ENCODE assay signal across 1 cellular context in the genomic region with DNA sequence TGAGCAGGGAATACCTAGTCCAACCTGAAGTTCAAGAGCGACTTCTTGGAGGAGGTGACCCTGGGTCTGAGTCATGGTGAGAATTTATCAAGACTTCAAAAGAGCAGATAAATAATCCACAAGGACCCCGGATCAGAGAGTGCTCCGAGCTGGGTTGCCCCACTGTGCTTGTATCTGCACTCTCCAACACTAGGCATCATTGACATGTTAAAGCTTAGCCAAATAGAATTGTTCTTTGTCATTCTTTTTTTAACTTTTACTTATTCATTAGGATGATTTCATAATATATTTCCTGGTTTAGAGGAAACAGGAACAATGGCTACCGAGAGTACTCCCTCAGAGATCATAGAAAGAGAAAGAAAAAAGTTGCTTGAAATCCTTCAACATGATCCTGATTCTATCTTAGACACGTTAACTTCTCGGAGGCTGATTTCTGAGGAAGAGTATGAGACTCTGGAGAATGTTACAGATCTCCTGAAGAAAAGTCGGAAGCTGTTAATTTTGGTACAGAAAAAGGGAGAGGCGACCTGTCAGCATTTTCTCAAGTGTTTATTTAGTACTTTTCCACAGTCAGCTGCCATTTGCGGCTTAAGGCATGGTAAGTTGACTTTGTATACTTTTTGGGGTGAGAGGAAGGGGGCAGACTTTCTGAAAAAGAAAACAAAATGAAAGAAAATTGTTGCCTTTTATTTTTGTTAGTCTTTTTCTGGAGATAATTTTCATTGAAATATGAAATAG.
TF ChIP-seq lines count a peak whose summit lies in the region.

A gene with protein sequence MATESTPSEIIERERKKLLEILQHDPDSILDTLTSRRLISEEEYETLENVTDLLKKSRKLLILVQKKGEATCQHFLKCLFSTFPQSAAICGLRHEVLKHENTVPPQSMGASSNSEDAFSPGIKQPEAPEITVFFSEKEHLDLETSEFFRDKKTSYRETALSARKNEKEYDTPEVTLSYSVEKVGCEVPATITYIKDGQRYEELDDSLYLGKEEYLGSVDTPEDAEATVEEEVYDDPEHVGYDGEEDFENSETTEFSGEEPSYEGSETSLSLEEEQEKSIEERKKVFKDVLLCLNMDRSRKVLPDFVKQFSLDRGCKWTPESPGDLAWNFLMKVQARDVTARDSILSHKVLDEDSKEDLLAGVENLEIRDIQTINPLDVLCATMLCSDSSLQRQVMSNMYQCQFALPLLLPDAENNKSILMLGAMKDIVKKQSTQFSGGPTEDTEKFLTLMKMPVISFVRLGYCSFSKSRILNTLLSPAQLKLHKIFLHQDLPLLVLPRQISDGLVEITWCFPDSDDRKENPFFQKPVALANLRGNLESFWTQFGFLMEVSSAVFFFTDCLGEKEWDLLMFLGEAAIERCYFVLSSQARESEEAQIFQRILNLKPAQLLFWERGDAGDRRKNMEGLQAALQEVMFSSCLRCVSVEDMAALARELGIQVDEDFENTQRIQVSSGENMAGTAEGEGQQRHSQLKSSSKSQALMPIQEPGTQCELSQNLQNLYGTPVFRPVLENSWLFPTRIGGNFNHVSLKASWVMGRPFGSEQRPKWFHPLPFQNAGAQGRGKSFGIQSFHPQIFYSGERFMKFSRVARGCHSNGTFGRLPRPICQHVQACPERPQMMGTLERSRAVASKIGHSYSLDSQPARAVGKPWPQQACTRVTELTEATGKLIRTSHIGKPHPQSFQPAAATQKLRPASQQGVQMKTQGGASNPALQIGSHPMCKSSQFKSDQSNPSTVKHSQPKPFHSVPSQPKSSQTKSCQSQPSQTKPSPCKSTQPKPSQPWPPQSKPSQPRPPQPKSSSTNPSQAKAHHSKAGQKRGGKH (plus strand): TSS at position 300 of the 738 bp plus-strand sequence. CDS start 16 bp downstream, at position 316.

TF ChIP-seq in K562, 482 proteins besides CTCF, POLR2A, EP300 and RAD21 (continued from another document and continues in another):
- TF ChIP-seq, protein P1, sequence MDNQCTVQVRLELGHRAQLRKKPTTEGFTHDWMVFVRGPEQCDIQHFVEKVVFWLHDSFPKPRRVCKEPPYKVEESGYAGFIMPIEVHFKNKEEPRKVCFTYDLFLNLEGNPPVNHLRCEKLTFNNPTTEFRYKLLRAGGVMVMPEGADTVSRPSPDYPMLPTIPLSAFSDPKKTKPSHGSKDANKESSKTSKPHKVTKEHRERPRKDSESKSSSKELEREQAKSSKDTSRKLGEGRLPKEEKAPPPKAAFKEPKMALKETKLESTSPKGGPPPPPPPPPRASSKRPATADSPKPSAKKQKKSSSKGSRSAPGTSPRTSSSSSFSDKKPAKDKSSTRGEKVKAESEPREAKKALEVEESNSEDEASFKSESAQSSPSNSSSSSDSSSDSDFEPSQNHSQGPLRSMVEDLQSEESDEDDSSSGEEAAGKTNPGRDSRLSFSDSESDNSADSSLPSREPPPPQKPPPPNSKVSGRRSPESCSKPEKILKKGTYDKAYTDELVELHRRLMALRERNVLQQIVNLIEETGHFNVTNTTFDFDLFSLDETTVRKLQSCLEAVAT (IDR thresholded peaks at IDR 0.05) = peak; percentile 57 to 78; a peak in 2 of 4 replicates
- TF ChIP-seq PML (IDR thresholded peaks at IDR 0.05; ENCODE audit: low read length) = peak; percentile 14; the same call in 1 of the 2 replicates
- TF ChIP-seq, protein P2, sequence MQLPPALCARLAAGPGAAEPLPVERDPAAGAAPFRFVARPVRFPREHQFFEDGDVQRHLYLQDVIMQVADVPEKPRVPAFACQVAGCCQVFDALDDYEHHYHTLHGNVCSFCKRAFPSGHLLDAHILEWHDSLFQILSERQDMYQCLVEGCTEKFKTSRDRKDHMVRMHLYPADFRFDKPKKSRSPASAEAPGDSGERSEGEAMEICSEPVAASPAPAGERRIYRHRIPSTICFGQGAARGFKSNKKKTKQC (CRISPR knock-in tag; IDR thresholded peaks at IDR 0.05) = no peak
- no peak for TF ChIP-seq ZBED1 (IDR thresholded peaks at IDR 0.05)
- TF ChIP-seq FOXA3 (CRISPR knock-in tag; conservative IDR thresholded peaks at IDR 0.05 in 1 of 2, IDR thresholded peaks at IDR 0.05 in 1 of 2) = 0 out of 4 replicates have a peak, but pooled peaks of 1 of the 2 experiments have one; percentile 39
- TF ChIP-seq NCOR1 (IDR thresholded peaks at IDR 0.05) = peak; percentile 35; the same call in 1 of the 2 replicates
- TF ChIP-seq POLR2B (IDR thresholded peaks at IDR 0.05; ENCODE audit: low read depth, partially characterized antibody) = peak; percentile 30
- TF ChIP-seq DPF2 (IDR thresholded peaks at IDR 0.05) = peak; percentile 63
- TF ChIP-seq RCOR1 (IDR thresholded peaks at IDR 0.05; ENCODE audit: borderline replicate concordance in 1 of 2, low read depth in 2 of 2, low read length in 2 of 2) = 0 out of 4 replicates have a peak, but pooled peaks of 1 of the 2 experiments have one; percentile 3
- TF ChIP-seq CTBP1 (IDR thresholded peaks at IDR 0.05; ENCODE audit: borderline replicate concordance) = no peak
- TF ChIP-seq CHD2 (IDR thresholded peaks at IDR 0.05; ENCODE audit: low read depth, low read length) = no peak
- TF ChIP-seq MYBL2 (IDR thresholded peaks at IDR 0.05; ENCODE audit: low read depth) = no peak
- TF ChIP-seq MYBL2 (CRISPR knock-in tag; IDR thresholded peaks at IDR 0.05; ENCODE audit: borderline replicate concordance) = no peak
- no peak for TF ChIP-seq CBFA2T2 (conservative IDR thresholded peaks at IDR 0.05)
- no peak for TF ChIP-seq HSF4 (CRISPR knock-in tag; IDR thresholded peaks at IDR 0.05; ENCODE audit: borderline replicate concordance)
- TF ChIP-seq KLF16 (IDR thresholded peaks at IDR 0.05) = no peak
- no peak; a peak in 1 of 3 replicates for TF ChIP-seq CBX3 (IDR thresholded peaks at IDR 0.05; ENCODE audit: borderline replicate concordance in 1 of 2, low read length in 2 of 2)
- peak; percentile 37; the same call in 1 of the 2 replicates for TF ChIP-seq POLR2G (IDR thresholded peaks at IDR 0.05; ENCODE audit: low read depth, low read length)
- TF ChIP-seq, protein P3, sequence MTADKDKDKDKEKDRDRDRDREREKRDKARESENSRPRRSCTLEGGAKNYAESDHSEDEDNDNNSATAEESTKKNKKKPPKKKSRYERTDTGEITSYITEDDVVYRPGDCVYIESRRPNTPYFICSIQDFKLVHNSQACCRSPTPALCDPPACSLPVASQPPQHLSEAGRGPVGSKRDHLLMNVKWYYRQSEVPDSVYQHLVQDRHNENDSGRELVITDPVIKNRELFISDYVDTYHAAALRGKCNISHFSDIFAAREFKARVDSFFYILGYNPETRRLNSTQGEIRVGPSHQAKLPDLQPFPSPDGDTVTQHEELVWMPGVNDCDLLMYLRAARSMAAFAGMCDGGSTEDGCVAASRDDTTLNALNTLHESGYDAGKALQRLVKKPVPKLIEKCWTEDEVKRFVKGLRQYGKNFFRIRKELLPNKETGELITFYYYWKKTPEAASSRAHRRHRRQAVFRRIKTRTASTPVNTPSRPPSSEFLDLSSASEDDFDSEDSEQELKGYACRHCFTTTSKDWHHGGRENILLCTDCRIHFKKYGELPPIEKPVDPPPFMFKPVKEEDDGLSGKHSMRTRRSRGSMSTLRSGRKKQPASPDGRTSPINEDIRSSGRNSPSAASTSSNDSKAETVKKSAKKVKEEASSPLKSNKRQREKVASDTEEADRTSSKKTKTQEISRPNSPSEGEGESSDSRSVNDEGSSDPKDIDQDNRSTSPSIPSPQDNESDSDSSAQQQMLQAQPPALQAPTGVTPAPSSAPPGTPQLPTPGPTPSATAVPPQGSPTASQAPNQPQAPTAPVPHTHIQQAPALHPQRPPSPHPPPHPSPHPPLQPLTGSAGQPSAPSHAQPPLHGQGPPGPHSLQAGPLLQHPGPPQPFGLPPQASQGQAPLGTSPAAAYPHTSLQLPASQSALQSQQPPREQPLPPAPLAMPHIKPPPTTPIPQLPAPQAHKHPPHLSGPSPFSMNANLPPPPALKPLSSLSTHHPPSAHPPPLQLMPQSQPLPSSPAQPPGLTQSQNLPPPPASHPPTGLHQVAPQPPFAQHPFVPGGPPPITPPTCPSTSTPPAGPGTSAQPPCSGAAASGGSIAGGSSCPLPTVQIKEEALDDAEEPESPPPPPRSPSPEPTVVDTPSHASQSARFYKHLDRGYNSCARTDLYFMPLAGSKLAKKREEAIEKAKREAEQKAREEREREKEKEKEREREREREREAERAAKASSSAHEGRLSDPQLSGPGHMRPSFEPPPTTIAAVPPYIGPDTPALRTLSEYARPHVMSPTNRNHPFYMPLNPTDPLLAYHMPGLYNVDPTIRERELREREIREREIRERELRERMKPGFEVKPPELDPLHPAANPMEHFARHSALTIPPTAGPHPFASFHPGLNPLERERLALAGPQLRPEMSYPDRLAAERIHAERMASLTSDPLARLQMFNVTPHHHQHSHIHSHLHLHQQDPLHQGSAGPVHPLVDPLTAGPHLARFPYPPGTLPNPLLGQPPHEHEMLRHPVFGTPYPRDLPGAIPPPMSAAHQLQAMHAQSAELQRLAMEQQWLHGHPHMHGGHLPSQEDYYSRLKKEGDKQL (CRISPR knock-in tag; IDR thresholded peaks at IDR 0.05; ENCODE audit: borderline replicate concordance) = no peak
- no peak for TF ChIP-seq KDM4B (IDR thresholded peaks at IDR 0.05; ENCODE audit: borderline replicate concordance in 2 of 2, low read depth in 1 of 2)
- TF ChIP-seq NCOA1 (IDR thresholded peaks at IDR 0.05; ENCODE audit: low read depth) = no peak
- TF ChIP-seq, protein P4, sequence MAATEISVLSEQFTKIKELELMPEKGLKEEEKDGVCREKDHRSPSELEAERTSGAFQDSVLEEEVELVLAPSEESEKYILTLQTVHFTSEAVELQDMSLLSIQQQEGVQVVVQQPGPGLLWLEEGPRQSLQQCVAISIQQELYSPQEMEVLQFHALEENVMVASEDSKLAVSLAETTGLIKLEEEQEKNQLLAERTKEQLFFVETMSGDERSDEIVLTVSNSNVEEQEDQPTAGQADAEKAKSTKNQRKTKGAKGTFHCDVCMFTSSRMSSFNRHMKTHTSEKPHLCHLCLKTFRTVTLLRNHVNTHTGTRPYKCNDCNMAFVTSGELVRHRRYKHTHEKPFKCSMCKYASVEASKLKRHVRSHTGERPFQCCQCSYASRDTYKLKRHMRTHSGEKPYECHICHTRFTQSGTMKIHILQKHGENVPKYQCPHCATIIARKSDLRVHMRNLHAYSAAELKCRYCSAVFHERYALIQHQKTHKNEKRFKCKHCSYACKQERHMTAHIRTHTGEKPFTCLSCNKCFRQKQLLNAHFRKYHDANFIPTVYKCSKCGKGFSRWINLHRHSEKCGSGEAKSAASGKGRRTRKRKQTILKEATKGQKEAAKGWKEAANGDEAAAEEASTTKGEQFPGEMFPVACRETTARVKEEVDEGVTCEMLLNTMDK (IDR thresholded peaks at IDR 0.05; ENCODE audit: borderline replicate concordance, insufficient read depth, low read depth, low read length, poor library complexity, severe bottlenecking) = no peak
- no peak for TF ChIP-seq DIDO1 (tag; IDR thresholded peaks at IDR 0.05; ENCODE audit: low read depth)
- TF ChIP-seq, protein P5, sequence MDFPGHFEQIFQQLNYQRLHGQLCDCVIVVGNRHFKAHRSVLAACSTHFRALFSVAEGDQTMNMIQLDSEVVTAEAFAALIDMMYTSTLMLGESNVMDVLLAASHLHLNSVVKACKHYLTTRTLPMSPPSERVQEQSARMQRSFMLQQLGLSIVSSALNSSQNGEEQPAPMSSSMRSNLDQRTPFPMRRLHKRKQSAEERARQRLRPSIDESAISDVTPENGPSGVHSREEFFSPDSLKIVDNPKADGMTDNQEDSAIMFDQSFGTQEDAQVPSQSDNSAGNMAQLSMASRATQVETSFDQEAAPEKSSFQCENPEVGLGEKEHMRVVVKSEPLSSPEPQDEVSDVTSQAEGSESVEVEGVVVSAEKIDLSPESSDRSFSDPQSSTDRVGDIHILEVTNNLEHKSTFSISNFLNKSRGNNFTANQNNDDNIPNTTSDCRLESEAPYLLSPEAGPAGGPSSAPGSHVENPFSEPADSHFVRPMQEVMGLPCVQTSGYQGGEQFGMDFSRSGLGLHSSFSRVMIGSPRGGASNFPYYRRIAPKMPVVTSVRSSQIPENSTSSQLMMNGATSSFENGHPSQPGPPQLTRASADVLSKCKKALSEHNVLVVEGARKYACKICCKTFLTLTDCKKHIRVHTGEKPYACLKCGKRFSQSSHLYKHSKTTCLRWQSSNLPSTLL (IDR thresholded peaks at IDR 0.05) = no peak
- TF ChIP-seq, protein P6, sequence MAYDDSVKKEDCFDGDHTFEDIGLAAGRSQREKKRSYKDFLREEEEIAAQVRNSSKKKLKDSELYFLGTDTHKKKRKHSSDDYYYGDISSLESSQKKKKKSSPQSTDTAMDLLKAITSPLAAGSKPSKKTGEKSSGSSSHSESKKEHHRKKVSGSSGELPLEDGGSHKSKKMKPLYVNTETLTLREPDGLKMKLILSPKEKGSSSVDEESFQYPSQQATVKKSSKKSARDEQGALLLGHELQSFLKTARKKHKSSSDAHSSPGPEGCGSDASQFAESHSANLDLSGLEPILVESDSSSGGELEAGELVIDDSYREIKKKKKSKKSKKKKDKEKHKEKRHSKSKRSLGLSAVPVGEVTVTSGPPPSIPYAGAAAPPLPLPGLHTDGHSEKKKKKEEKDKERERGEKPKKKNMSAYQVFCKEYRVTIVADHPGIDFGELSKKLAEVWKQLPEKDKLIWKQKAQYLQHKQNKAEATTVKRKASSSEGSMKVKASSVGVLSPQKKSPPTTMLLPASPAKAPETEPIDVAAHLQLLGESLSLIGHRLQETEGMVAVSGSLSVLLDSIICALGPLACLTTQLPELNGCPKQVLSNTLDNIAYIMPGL (CRISPR knock-in tag; IDR thresholded peaks at IDR 0.05) = no peak
- no peak for TF ChIP-seq ZEB2 (IDR thresholded peaks at IDR 0.05)
- TF ChIP-seq MTA2 (IDR thresholded peaks at IDR 0.05; ENCODE audit: low read depth) = no peak
- no peak for TF ChIP-seq GATAD2A (IDR thresholded peaks at IDR 0.05)
- no peak for TF ChIP-seq ZNF217 (CRISPR knock-in tag; IDR thresholded peaks at IDR 0.05)
- TF ChIP-seq, protein P7, sequence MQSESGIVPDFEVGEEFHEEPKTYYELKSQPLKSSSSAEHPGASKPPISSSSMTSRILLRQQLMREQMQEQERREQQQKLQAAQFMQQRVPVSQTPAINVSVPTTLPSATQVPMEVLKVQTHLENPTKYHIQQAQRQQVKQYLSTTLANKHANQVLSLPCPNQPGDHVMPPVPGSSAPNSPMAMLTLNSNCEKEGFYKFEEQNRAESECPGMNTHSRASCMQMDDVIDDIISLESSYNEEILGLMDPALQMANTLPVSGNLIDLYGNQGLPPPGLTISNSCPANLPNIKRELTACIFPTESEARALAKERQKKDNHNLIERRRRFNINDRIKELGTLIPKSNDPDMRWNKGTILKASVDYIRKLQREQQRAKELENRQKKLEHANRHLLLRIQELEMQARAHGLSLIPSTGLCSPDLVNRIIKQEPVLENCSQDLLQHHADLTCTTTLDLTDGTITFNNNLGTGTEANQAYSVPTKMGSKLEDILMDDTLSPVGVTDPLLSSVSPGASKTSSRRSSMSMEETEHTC (IDR thresholded peaks at IDR 0.05) = no peak
